Comparison of ENCODE assay signal across 15 cellular contexts in the genomic region with DNA sequence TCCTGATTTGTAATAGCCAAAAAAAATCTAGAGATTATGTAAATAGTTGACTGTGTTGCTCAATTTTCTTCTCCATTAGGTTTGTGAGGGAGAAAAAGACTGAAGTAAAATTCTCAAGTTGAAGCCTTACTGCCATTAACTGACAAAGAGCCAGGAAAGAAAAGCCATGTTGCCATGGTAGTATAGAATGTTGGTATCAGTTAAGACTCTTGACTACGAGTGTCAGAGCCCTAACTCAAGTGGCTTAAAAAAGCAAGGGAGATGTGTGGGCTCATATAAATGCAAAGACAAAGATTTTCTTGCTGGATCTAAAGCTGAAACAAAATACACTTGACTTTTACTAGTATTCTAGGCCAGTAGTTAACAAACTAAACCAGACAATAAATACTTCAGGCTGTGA.
"Had no signal": no experiment of that assay in that cellular context is flagged by ENCODE, and none has a peak within 500 bp of the region (broad histone marks: within the 10 kb centered on the region; RNA-seq: fewer than 3 reads in every experiment).

No MANE protein-coding gene starts in this region.

- ATAC-seq: activated CD8-positive, alpha-beta T cell treated with anti-CD3 and anti-CD28 coated beads for 36 hours; activated T-cell treated with anti-CD3 and anti-CD28 coated beads, Interleukin-2, amount 50 U/mL, for 4 hours; esophagus mucosa; left ventricle myocardium superior; natural killer cell; stimulated activated naive CD8-positive, alpha-beta T cell treated with anti-CD3 and anti-CD28 coated beads, Interleukin-15, amount 100 ng/mL, for 72 hours had no signal

- H3K27me3 ChIP-seq: adrenal gland, hepatocyte, ovary, sigmoid colon, spleen had no signal

- H3K4me3 ChIP-seq: adrenal gland, hepatocyte, ovary, sigmoid colon, spleen had no signal

- H3K9me3 ChIP-seq: adrenal gland, ovary had no signal

- H3K36me3 ChIP-seq: adrenal gland, ovary, sigmoid colon, spleen had no signal

- H3K4me1 ChIP-seq: adrenal gland, sigmoid colon, spleen had no signal

- H2AFZ ChIP-seq: hepatocyte had no signal

- DNase-seq: activated B cell treated with CpG ODN at 0.5 μM for 24 hours; activated CD4-positive, alpha-beta T cell treated with anti-CD3 and anti-CD28 coated beads for 48 hours; activated CD8-positive, alpha-beta T cell treated with anti-CD3 and anti-CD28 coated beads for 36 hours; activated effector memory CD4-positive, alpha-beta T cell treated with Interleukin-2 at 50 U/mL for 16 hours; activated naive CD4-positive, alpha-beta T cell treated with anti-CD3 and anti-CD28 coated beads, Interleukin-2, amount 50 U/mL, for 16 hours; activated T-cell treated with anti-CD3 and anti-CD28 coated beads, Interleukin-2, amount 50 U/mL, for 4 hours; adrenal gland; left ventricle myocardium superior; natural killer cell; ovary; sigmoid colon; spleen; stimulated activated naive CD8-positive, alpha-beta T cell treated with anti-CD3 and anti-CD28 coated beads, Interleukin-15, amount 100 ng/mL, for 72 hours had no signal
